Comparison of ENCODE assay signal across 1 cellular context in the genomic region with DNA sequence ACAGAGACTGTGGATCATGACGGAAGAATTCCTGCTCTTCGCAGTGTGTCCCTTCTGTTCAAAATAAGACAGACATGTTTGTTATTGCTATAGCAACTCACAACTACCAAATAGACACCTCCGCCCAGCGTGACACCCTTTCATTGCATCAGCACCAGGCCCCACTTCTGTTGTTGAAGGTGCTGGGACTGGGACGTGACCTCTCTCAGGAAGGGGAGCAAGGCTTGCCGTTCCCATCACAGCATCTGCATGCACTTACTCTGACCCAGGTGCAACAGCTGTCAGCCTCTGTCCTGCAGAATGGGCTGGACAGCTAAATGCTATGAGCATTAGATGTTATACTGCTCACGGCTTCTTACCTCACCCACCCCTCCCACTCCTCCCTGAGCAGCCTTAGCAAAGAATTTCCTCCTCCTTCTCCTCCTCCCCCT.
TF ChIP-seq lines count a peak whose summit lies in the region.

No MANE protein-coding gene starts in this region.

TF ChIP-seq in GM23338, 12 proteins besides CTCF, POLR2A, EP300 and RAD21 (continued from another document):
- TF ChIP-seq REST (IDR thresholded peaks at IDR 0.05; ENCODE audit: unreplicated experiment), result no peak
- TF ChIP-seq CREB1 (CRISPR knock-in tag; IDR thresholded peaks at IDR 0.05; ENCODE audit: low read depth), result no peak
- no peak for TF ChIP-seq ZNF114 (CRISPR knock-in tag; IDR thresholded peaks at IDR 0.05)
- no peak for TF ChIP-seq ZNF331 (CRISPR knock-in tag; IDR thresholded peaks at IDR 0.05; ENCODE audit: low read depth)
- TF ChIP-seq JUNB (IDR thresholded peaks at IDR 0.05; ENCODE audit: unreplicated experiment), result no peak
- no peak for TF ChIP-seq EZH2phosphoT487 (IDR thresholded peaks at IDR 0.05; ENCODE audit: unreplicated experiment)
- TF ChIP-seq ZNF462 (CRISPR knock-in tag; IDR thresholded peaks at IDR 0.05), result no peak
